Comparison of ENCODE assay signal across 8 cellular contexts in genomic region chr1:26472330-26472900, GRCh38. TPM values are rescaled to one million over a fixed set of nuclear protein-coding genes. Genes with fewer than 3 reads are reported as not detected.
DNase-seq lines count a peak whose midpoint lies in the region; ATAC-seq and TF ChIP-seq lines count a peak whose summit lies in the region.

Gene HMGN2 (plus strand): TSS chr1:26472440. CDS start chr1:26472613, 173 bp downstream.

- TF ChIP-seq CTCF in left lung (IDR thresholded peaks at IDR 0.05): no peak

- no peaks in the 10 kb centered on the region for H3K9me3 Mint-ChIP-seq in dendritic cell treated with granulocyte-macrophage colony-stimulating factor and Interleukin-4, amounts not matched to agents 40 ng/mL and 50 ng/mL, for 4 days

- H3K4me1 ChIP-seq in left lung: peaks cover 20 to 44% of the 10 kb centered on the region in 2 donors

- peak within 1 kb of the TSS; percentile 94 for H3K27ac Mint-ChIP-seq in dendritic cell treated with granulocyte-macrophage colony-stimulating factor and Interleukin-4, amounts not matched to agents 40 ng/mL and 50 ng/mL, for 4 days

- H3K27me3 Mint-ChIP-seq in dendritic cell treated with granulocyte-macrophage colony-stimulating factor and Interleukin-4, amounts not matched to agents 40 ng/mL and 50 ng/mL, for 4 days: no peaks in the 10 kb centered on the region

- H3K9me3 ChIP-seq in left lung: no peaks in the 10 kb centered on the region

- peak within 1 kb of the TSS; percentile 99 for H3K27ac ChIP-seq in left lung

- ATAC-seq in GM19035 (IDR thresholded peaks at IDR 0.05; ENCODE audit: unreplicated experiment) (peak; percentile 53), HG03280 (IDR thresholded peaks at IDR 0.05; ENCODE audit: unreplicated experiment) (peak; percentile 50), left lung (peak; percentile 83)

- no peaks in the 10 kb centered on the region for H3K27me3 ChIP-seq in left lung

- H3K36me3 ChIP-seq in left lung: peaks cover 3 to 50% of the 10 kb centered on the region in 2 donors

- H3K4me3 ChIP-seq in left lung: peak within 1 kb of the TSS; percentile 98

- intact Hi-C loops in dendritic cell treated with granulocyte-macrophage colony-stimulating factor and Interleukin-4, amounts not matched to agents 40 ng/mL and 50 ng/mL, for 4 days (cut with micrococcal nuclease): loop anchor here (2.0 kb wide), 1 partner anchor 28 kb away; no protein-coding TSS in a partner anchor
- intact Hi-C loops in left lung (cut with DNase I): no loop called here

- peaks cover 48% of the 10 kb centered on the region for H3K4me1 Mint-ChIP-seq in dendritic cell treated with granulocyte-macrophage colony-stimulating factor and Interleukin-4, amounts not matched to agents 40 ng/mL and 50 ng/mL, for 4 days (ENCODE audit: low read depth)

- peaks cover 72% of the 10 kb centered on the region for H3K36me3 Mint-ChIP-seq in dendritic cell treated with granulocyte-macrophage colony-stimulating factor and Interleukin-4, amounts not matched to agents 40 ng/mL and 50 ng/mL, for 4 days (ENCODE audit: low read depth)

- H3K4me3 Mint-ChIP-seq in dendritic cell treated with granulocyte-macrophage colony-stimulating factor and Interleukin-4, amounts not matched to agents 40 ng/mL and 50 ng/mL, for 4 days: peak within 1 kb of the TSS; percentile 86

- peak; percentile 90 for DNase-seq in AG08396 (ENCODE audit: low spot score)
- peak; percentile 85 for DNase-seq in NCI-H526 treated with DMSO at 0.1 percent for 48 hours (lab: John Stamatoyannopoulos, UW)
- DNase-seq in activated CD4-positive, alpha-beta T cell treated with anti-CD3 and anti-CD28 coated beads, Interleukin-2, amount 50 U/mL, for 1 hour: peak; percentile 87
- peak; percentile 94 for DNase-seq in left lung
- peak; percentile 92 to 93 for DNase-seq in stimulated activated CD4-positive, alpha-beta T cell treated with anti-CD3 and anti-CD28 coated beads, Interleukin-2, amount 100 ng/mL, for 24 hours

RNA-seq across cellular contexts. Expression of gene HMGN2, which starts in this region (rescaled TPM):
- total RNA-seq in left lung: 100 to 1,000 TPM; 266 to 355 TPM

Comparison
In these comparisons a context has a peak if more than half of its experiments do, and no peak if none do; other contexts are left out.
1. Peak in every context shown above with its lines: DNase-seq, ATAC-seq, H3K4me3 ChIP-seq and H3K27ac ChIP-seq.